Comparison of ENCODE assay signal across 8 cellular contexts in genomic region chr13:30421093-30422055, GRCh38. TPM values are rescaled to one million over a fixed set of nuclear protein-coding genes. Genes with fewer than 3 reads are reported as not detected.
DNase-seq lines count a peak whose midpoint lies in the region; ATAC-seq, FAIRE-seq and TF ChIP-seq lines count a peak whose summit lies in the region.

No MANE protein-coding gene starts in this region.

- peak in 1 of 2 donors; percentile 88 for TF ChIP-seq EP300 in tibial nerve (IDR thresholded peaks at IDR 0.05)

- ATAC-seq in HG03354 (IDR thresholded peaks at IDR 0.05; ENCODE audit: poor library complexity, severe bottlenecking, unreplicated experiment) (peak; percentile 39), foreskin keratinocyte (peak; percentile 69)
- ATAC-seq in natural killer cell treated with Interleukin-12 subunit alpha and Interleukin-12 subunit beta and Interleukin-15 and Interleukin-18, amount 100 ng/mL, for 72 hours: peak; percentile 58 to 75

- no peaks in the 10 kb centered on the region for H3K36me3 Mint-ChIP-seq in activated naive CD4-positive, alpha-beta T cell treated with anti-CD3 and anti-CD28 coated beads for 36 hours (ENCODE audit: low read depth)
- no peaks in the 10 kb centered on the region for H3K36me3 Mint-ChIP-seq in natural killer cell treated with Interleukin-12 subunit alpha and Interleukin-12 subunit beta and Interleukin-15 and Interleukin-18, amount 100 ng/mL, for 72 hours

- H3K27ac Mint-ChIP-seq in activated naive CD4-positive, alpha-beta T cell treated with anti-CD3 and anti-CD28 coated beads for 36 hours: peak overlapping the region; percentile 57
- H3K27ac Mint-ChIP-seq in natural killer cell treated with Interleukin-12 subunit alpha and Interleukin-12 subunit beta and Interleukin-15 and Interleukin-18, amount 100 ng/mL, for 72 hours: peak overlapping the region in 1 of 2 donors; percentile 47

- CTCF ChIA-PET in activated naive CD4-positive, alpha-beta T cell treated with anti-CD3 and anti-CD28 coated beads for 36 hours (lab: Charles Lee): interaction anchor here (0.6 to 2.1 kb wide), 6 partner anchors 11 to 288 kb away, joined by 3 to 6 read pairs (median 4); no protein-coding TSS in a partner anchor

- H3K27ac ChIP-seq in 22Rv1 (peak overlapping the region; percentile 94), OCI-LY3 (ENCODE audit: low read length) (no peak overlapping the region), foreskin keratinocyte (peak overlapping the region; percentile 60), tibial nerve (peak overlapping the region; percentile 92 to 97 (median 94))

- H3K27me3 Mint-ChIP-seq in activated naive CD4-positive, alpha-beta T cell treated with anti-CD3 and anti-CD28 coated beads for 36 hours (ENCODE audit: low read depth): no peaks in the 10 kb centered on the region
- H3K27me3 Mint-ChIP-seq in natural killer cell treated with Interleukin-12 subunit alpha and Interleukin-12 subunit beta and Interleukin-15 and Interleukin-18, amount 100 ng/mL, for 72 hours: no peaks in the 10 kb centered on the region

- intact Hi-C loops in activated naive CD4-positive, alpha-beta T cell treated with anti-CD3 and anti-CD28 coated beads for 36 hours (cut with micrococcal nuclease): loop anchor here (1.0 kb wide), 5 partner anchors 9 to 44 kb away; no protein-coding TSS in a partner anchor

- H3K4me2 ChIP-seq in OCI-LY3 (ENCODE audit: low read length): peak overlapping the region; percentile 79

- peak overlapping the region; percentile 79 for H3K4me3 ChIP-seq in OCI-LY3 (ENCODE audit: low read length)
- peak overlapping the region; percentile 44 to 66 (median 58) for H3K4me3 ChIP-seq in tibial nerve

- H3K9ac ChIP-seq in OCI-LY3 (ENCODE audit: low read length): peak overlapping the region; percentile 50

- peak; percentile 56 for DNase-seq in GM12892 (ENCODE audit: insufficient read length)
- DNase-seq in activated naive CD4-positive, alpha-beta T cell treated with anti-CD3 and anti-CD28 coated beads for 36 hours: peak; percentile 49
- peak; percentile 61 to 74 for DNase-seq in foreskin keratinocyte
- peak; percentile 67 for DNase-seq in natural killer cell treated with Interleukin-12 subunit alpha and Interleukin-12 subunit beta and Interleukin-15 and Interleukin-18, amount 100 ng/mL, for 72 hours (ENCODE audit: low spot score)
- peak; percentile 76 to 78 for DNase-seq in tibial nerve (ENCODE audit: low spot score in 2 of 2)

- H4K20me1 ChIP-seq in OCI-LY3 (ENCODE audit: insufficient read depth, low read length): no peaks in the 10 kb centered on the region

- H3K79me2 ChIP-seq in OCI-LY3 (ENCODE audit: low read length): no peaks in the 10 kb centered on the region

- H3K27me3 ChIP-seq in OCI-LY3 (ENCODE audit: low read depth, low read length): peaks cover 32% of the 10 kb centered on the region
- no peaks in the 10 kb centered on the region for H3K27me3 ChIP-seq in foreskin keratinocyte
- no peaks in the 10 kb centered on the region for H3K27me3 ChIP-seq in tibial nerve

- H3K4me1 ChIP-seq in OCI-LY3 (ENCODE audit: low read length) (peaks cover 7% of the 10 kb centered on the region), foreskin keratinocyte (peaks cover 5% of the 10 kb centered on the region), tibial nerve (peaks cover 0 to 15% (median 0%) of the 10 kb centered on the region in 4 donors)

- H3K4me1 Mint-ChIP-seq in activated naive CD4-positive, alpha-beta T cell treated with anti-CD3 and anti-CD28 coated beads for 36 hours (ENCODE audit: low read depth): peaks cover 11% of the 10 kb centered on the region
- peaks cover 12% of the 10 kb centered on the region in 2 donors for H3K4me1 Mint-ChIP-seq in natural killer cell treated with Interleukin-12 subunit alpha and Interleukin-12 subunit beta and Interleukin-15 and Interleukin-18, amount 100 ng/mL, for 72 hours (ENCODE audit: low read depth in 2 of 2)

- WGBS in tibial nerve, 2 donors: 6 to 7% methylated on average over 38 to 42 of the region's 53 CpGs

- H3K9me3 ChIP-seq in OCI-LY3 (ENCODE audit: insufficient read depth, low read length) (no peaks in the 10 kb centered on the region), tibial nerve (no peaks in the 10 kb centered on the region)

- no peaks in the 10 kb centered on the region for H3K9me3 Mint-ChIP-seq in activated naive CD4-positive, alpha-beta T cell treated with anti-CD3 and anti-CD28 coated beads for 36 hours
- no peaks in the 10 kb centered on the region for H3K9me3 Mint-ChIP-seq in natural killer cell treated with Interleukin-12 subunit alpha and Interleukin-12 subunit beta and Interleukin-15 and Interleukin-18, amount 100 ng/mL, for 72 hours

- peak overlapping the region; percentile 67 for H3K4me3 Mint-ChIP-seq in activated naive CD4-positive, alpha-beta T cell treated with anti-CD3 and anti-CD28 coated beads for 36 hours
- H3K4me3 Mint-ChIP-seq in natural killer cell treated with Interleukin-12 subunit alpha and Interleukin-12 subunit beta and Interleukin-15 and Interleukin-18, amount 100 ng/mL, for 72 hours: peak overlapping the region; percentile 68

- no peak for TF ChIP-seq CTCF in 22Rv1 (IDR thresholded peaks at IDR 0.05)
- TF ChIP-seq CTCF in OCI-LY3 (IDR thresholded peaks at IDR 0.05; ENCODE audit: low read depth, low read length): no peak
- no peak for TF ChIP-seq CTCF in foreskin keratinocyte (conservative IDR thresholded peaks at IDR 0.05)
- TF ChIP-seq CTCF in tibial nerve (IDR thresholded peaks at IDR 0.05): peak in 1 of 5 experiments; percentile 29

- FAIRE-seq in GM12892 (lab: Jason Lieb, UNC): peak; percentile 80

- no peak for TF ChIP-seq POLR2A in GM12892 (IDR thresholded peaks at IDR 0.05; ENCODE audit: low read depth, low read length)
- TF ChIP-seq POLR2A in tibial nerve (IDR thresholded peaks at IDR 0.05): peak; percentile 43 to 72

- H3K36me3 ChIP-seq in OCI-LY3 (replicated peaks; ENCODE audit: low read depth, low read length) (no peaks in the 10 kb centered on the region), tibial nerve (no peaks in the 10 kb centered on the region)

- H2AFZ ChIP-seq in OCI-LY3 (ENCODE audit: low read depth, low read length): peak overlapping the region; percentile 50

RNA-seq across cellular contexts. Expression of gene UBE2L5, which starts 0.9 kb away (rescaled TPM):
- 0.53 TPM for polyA plus RNA-seq in GM12892 (2012; ENCODE audit: missing spikeins)
- total RNA-seq in activated naive CD4-positive, alpha-beta T cell treated with anti-CD3 and anti-CD28 coated beads for 36 hours: not detected
- total RNA-seq in foreskin keratinocyte: not detected in 2 replicates
- not detected in 2 replicates for polyA plus RNA-seq in foreskin keratinocyte
- total RNA-seq in natural killer cell treated with Interleukin-12 subunit alpha and Interleukin-12 subunit beta and Interleukin-15 and Interleukin-18, amount 100 ng/mL, for 72 hours: not detected
- total RNA-seq in tibial nerve: not detected

RNA-seq across cellular contexts. Expression of gene HMGB1, which starts 44.4 kb away (rescaled TPM):
- polyA plus RNA-seq in GM12892 (2012; ENCODE audit: missing spikeins): 575 TPM
- 100 to 1,000 TPM; 686 to 722 TPM for total RNA-seq in activated naive CD4-positive, alpha-beta T cell treated with anti-CD3 and anti-CD28 coated beads for 36 hours
- 501 and 571 TPM in 2 replicates for total RNA-seq in foreskin keratinocyte
- 415 and 516 TPM in 2 replicates for polyA plus RNA-seq in foreskin keratinocyte
- 100 to 1,000 TPM; 302 to 423 TPM for total RNA-seq in natural killer cell treated with Interleukin-12 subunit alpha and Interleukin-12 subunit beta and Interleukin-15 and Interleukin-18, amount 100 ng/mL, for 72 hours
- 100 to 1,000 TPM; 105 to 255 (median 186) TPM for total RNA-seq in tibial nerve
